ENCODE assay signal across 13 cellular contexts in genomic region chr17:68400404-68400735, GRCh38. TPM values are rescaled to one million over a fixed set of nuclear protein-coding genes. Genes with fewer than 3 reads are reported as not detected.
DNase-seq lines count a peak whose midpoint lies in the region; ATAC-seq and TF ChIP-seq lines count a peak whose summit lies in the region.
"Had no signal": no experiment of that assay in that cellular context is flagged by ENCODE, and none has a peak within 500 bp of the region (broad histone marks: within the 10 kb centered on the region; RNA-seq: fewer than 3 reads in every experiment).

No MANE protein-coding gene starts in this region.

- H3K4me1 Mint-ChIP-seq in activated naive CD4-positive, alpha-beta T cell treated with anti-CD3 and anti-CD28 coated beads, Interleukin-2, amount 50 U/mL, for 24 hours: peaks cover 33% of the 10 kb centered on the region
- H3K4me1 Mint-ChIP-seq in naive thymus-derived CD8-positive, alpha-beta T cell: peaks cover 15 to 34% (median 30%) of the 10 kb centered on the region in 4 donors
- H3K4me1 Mint-ChIP-seq in CD8-positive, alpha-beta memory T cell: peaks cover 25 to 33% (median 29%) of the 10 kb centered on the region in 3 donors

- CTCF ChIA-PET in CD8-positive, alpha-beta memory T cell (lab: Charles Lee): no interaction called here

- H3K36me3 Mint-ChIP-seq in activated naive CD4-positive, alpha-beta T cell treated with anti-CD3 and anti-CD28 coated beads, Interleukin-2, amount 50 U/mL, for 24 hours: peaks cover 8% of the 10 kb centered on the region
- peaks cover 4 to 13% of the 10 kb centered on the region in 2 donors for H3K36me3 Mint-ChIP-seq in activated naive CD4-positive, alpha-beta T cell treated with anti-CD3 and anti-CD28 coated beads, Interleukin-2, amount 50 U/mL, for 72 hours
- peaks cover 0 to 21% (median 15%) of the 10 kb centered on the region in 3 donors for H3K36me3 Mint-ChIP-seq in naive thymus-derived CD8-positive, alpha-beta T cell
- H3K36me3 Mint-ChIP-seq in CD8-positive, alpha-beta memory T cell: peaks cover 8 to 14% (median 9%) of the 10 kb centered on the region in 3 donors

- no peaks in the 10 kb centered on the region for H3K27me3 Mint-ChIP-seq in activated naive CD4-positive, alpha-beta T cell treated with anti-CD3 and anti-CD28 coated beads, Interleukin-2, amount 50 U/mL, for 24 hours
- no peaks in the 10 kb centered on the region for H3K27me3 Mint-ChIP-seq in naive thymus-derived CD8-positive, alpha-beta T cell
- no peaks in the 10 kb centered on the region for H3K27me3 Mint-ChIP-seq in CD8-positive, alpha-beta memory T cell

- H3K4me3 ChIP-seq in muscle layer of duodenum (ENCODE audit: low read depth in 1 of 2, low read length in 2 of 2): no peak overlapping the region
- no peak overlapping the region for H3K4me3 ChIP-seq in uterus
- H3K4me3 ChIP-seq in CD8-positive, alpha-beta memory T cell (ENCODE audit: low read length): no peak overlapping the region

- peak overlapping the region; percentile 12 for H3K27ac ChIP-seq in muscle layer of duodenum (ENCODE audit: low read length)
- peak overlapping the region; percentile 72 to 79 for H3K27ac ChIP-seq in uterus
- no peak overlapping the region for H3K27ac ChIP-seq in CD8-positive, alpha-beta memory T cell (ENCODE audit: low read depth, low read length)
- H3K27ac ChIP-seq: RWPE1 had no signal

- peak in 1 of 2 donors; percentile 2 for ATAC-seq in activated naive CD4-positive, alpha-beta T cell treated with anti-CD3 and anti-CD28 coated beads, Interleukin-2, amount 50 U/mL, for 72 hours
- no peak for ATAC-seq in naive thymus-derived CD8-positive, alpha-beta T cell
- ATAC-seq: left lobe of liver had no signal

- no peak overlapping the region for H3K4me3 Mint-ChIP-seq in activated naive CD4-positive, alpha-beta T cell treated with anti-CD3 and anti-CD28 coated beads, Interleukin-2, amount 50 U/mL, for 24 hours
- peak overlapping the region in 2 of 10 donors; percentile 22 to 28 for H3K4me3 Mint-ChIP-seq in naive thymus-derived CD8-positive, alpha-beta T cell
- no peak overlapping the region for H3K4me3 Mint-ChIP-seq in CD8-positive, alpha-beta memory T cell
- H3K4me3 Mint-ChIP-seq: neural crest cell had no signal

- no peak for TF ChIP-seq CTCF in uterus (IDR thresholded peaks at IDR 0.05)

- TF ChIP-seq POLR2A in uterus (IDR thresholded peaks at IDR 0.05): no peak

- no peaks in the 10 kb centered on the region for H3K27me3 ChIP-seq in muscle layer of duodenum (ENCODE audit: low read depth, low read length)
- no peaks in the 10 kb centered on the region for H3K27me3 ChIP-seq in uterus
- no peaks in the 10 kb centered on the region for H3K27me3 ChIP-seq in CD8-positive, alpha-beta memory T cell (ENCODE audit: insufficient read depth, low read length, poor library complexity, severe bottlenecking)

- no peaks in the 10 kb centered on the region for H3K9me3 ChIP-seq in muscle layer of duodenum (ENCODE audit: control insufficient read depth in 1 of 2, low read length in 2 of 2)
- H3K9me3 ChIP-seq in uterus: no peaks in the 10 kb centered on the region
- H3K9me3 ChIP-seq in CD8-positive, alpha-beta memory T cell (ENCODE audit: low read length): no peaks in the 10 kb centered on the region

- intact Hi-C loops in uterus (cut with DNase I; ENCODE audit: low total_unique reads): no loop called here

- DNase-seq in activated naive CD4-positive, alpha-beta T cell treated with Interleukin-2 at 50 U/mL for 16 hours: no peak
- no peak for DNase-seq in activated naive CD4-positive, alpha-beta T cell treated with anti-CD3 and anti-CD28 coated beads, Interleukin-2, amount 50 U/mL, for 72 hours (ENCODE audit: low spot score in 2 of 2)
- no peak for DNase-seq in uterus
- no peak for DNase-seq in naive thymus-derived CD8-positive, alpha-beta T cell
- no peak for DNase-seq in NCI-H2171 (lab: John Stamatoyannopoulos, UW)
- DNase-seq in CD8-positive, alpha-beta memory T cell: no peak
- DNase-seq: NCI-H2029 treated with DMSO at 0.1 percent for 48 hours, NCI-H748 treated with DMSO at 0.1 percent for 48 hours had no signal

- peak overlapping the region; percentile 21 for H3K27ac Mint-ChIP-seq in activated naive CD4-positive, alpha-beta T cell treated with anti-CD3 and anti-CD28 coated beads, Interleukin-2, amount 50 U/mL, for 24 hours
- peak overlapping the region; percentile 74 to 81 for H3K27ac Mint-ChIP-seq in activated naive CD4-positive, alpha-beta T cell treated with anti-CD3 and anti-CD28 coated beads, Interleukin-2, amount 50 U/mL, for 72 hours
- H3K27ac Mint-ChIP-seq in naive thymus-derived CD8-positive, alpha-beta T cell: peak overlapping the region in 3 of 10 donors; percentile 35 to 67 (median 38)
- H3K27ac Mint-ChIP-seq in CD8-positive, alpha-beta memory T cell: peak overlapping the region in 2 of 8 donors; percentile 14 to 42

- H3K36me3 ChIP-seq in muscle layer of duodenum (ENCODE audit: control insufficient read depth in 1 of 2, insufficient read depth in 2 of 2, low read length in 2 of 2) (no peaks in the 10 kb centered on the region), uterus (no peaks in the 10 kb centered on the region)
- no peaks in the 10 kb centered on the region for H3K36me3 ChIP-seq in CD8-positive, alpha-beta memory T cell (ENCODE audit: insufficient read depth, low read length)

- H3K4me1 ChIP-seq in muscle layer of duodenum (ENCODE audit: control insufficient read depth in 1 of 2, insufficient read depth in 2 of 2, low read length in 2 of 2) (peaks cover 0 to 8% of the 10 kb centered on the region in 2 donors), uterus (peaks cover 0 to 6% of the 10 kb centered on the region in 2 donors)
- peaks cover 32% of the 10 kb centered on the region for H3K4me1 ChIP-seq in CD8-positive, alpha-beta memory T cell (ENCODE audit: insufficient read depth, low read length)

- no peaks in the 10 kb centered on the region for H3K9me3 Mint-ChIP-seq in activated naive CD4-positive, alpha-beta T cell treated with anti-CD3 and anti-CD28 coated beads, Interleukin-2, amount 50 U/mL, for 24 hours
- peaks cover 0 to 8% of the 10 kb centered on the region in 2 donors for H3K9me3 Mint-ChIP-seq in activated naive CD4-positive, alpha-beta T cell treated with anti-CD3 and anti-CD28 coated beads, Interleukin-2, amount 50 U/mL, for 72 hours
- peaks cover 0 to 19% (median 6%) of the 10 kb centered on the region in 9 donors for H3K9me3 Mint-ChIP-seq in naive thymus-derived CD8-positive, alpha-beta T cell
- H3K9me3 Mint-ChIP-seq in CD8-positive, alpha-beta memory T cell: peaks cover 0 to 12% (median 6%) of the 10 kb centered on the region in 5 donors

- POLR2A ChIA-PET in naive thymus-derived CD8-positive, alpha-beta T cell (lab: Charles Lee): interaction anchor here (1.2 to 1.5 kb wide), 2 partner anchors 14 to 109 kb away, joined by 4 to 5 read pairs; no protein-coding TSS in a partner anchor
- POLR2A ChIA-PET in CD8-positive, alpha-beta memory T cell (lab: Charles Lee): interaction anchor here (0.6 kb wide), 1 partner anchor 114 kb away, joined by 4 read pairs; no protein-coding TSS in a partner anchor

RNA-seq across cellular contexts. Expression of gene WIPI1, which starts 56.9 kb away (rescaled TPM):
- total RNA-seq in activated naive CD4-positive, alpha-beta T cell treated with anti-CD3 and anti-CD28 coated beads, Interleukin-2, amount 50 U/mL, for 72 hours: 10 to 100 TPM; 15.2 to 22.0 TPM
- total RNA-seq in uterus: 10 to 100 TPM in 3 of 4 donors, 1 to 10 TPM in 1; 7.9 to 40.7 (median 27.9) TPM
- 1 to 10 TPM; 3.2 to 3.5 TPM for total RNA-seq in naive thymus-derived CD8-positive, alpha-beta T cell
- 1 to 10 TPM; 2.5 to 8.3 (median 2.7) TPM for polyA plus RNA-seq in naive thymus-derived CD8-positive, alpha-beta T cell
- total RNA-seq in CD8-positive, alpha-beta memory T cell: 10 to 100 TPM in 1 of 2 experiments, 1 to 10 TPM in 1; 9.8 to 10.3 TPM
- 8.2 TPM for polyA plus RNA-seq in CD8-positive, alpha-beta memory T cell
